In genomic region chr9:92603990-92604389, GRCh38 we compare ENCODE assay signal across 29 cellular contexts.
"Had no signal": no experiment of that assay in that cellular context is flagged by ENCODE, and none has a peak within 500 bp of the region (broad histone marks: within the 10 kb centered on the region; RNA-seq: fewer than 3 reads in every experiment).

No MANE protein-coding gene starts in this region.

- H3K36me3 ChIP-seq: neural progenitor cell, ovary, right lobe of liver, sigmoid colon, thoracic aorta, thyroid gland, tibial nerve, upper lobe of right lung, uterus had no signal

- H2AFZ ChIP-seq: neural progenitor cell, parathyroid adenoma had no signal

- DNase-seq: naive thymus-derived CD4-positive, alpha-beta T cell; natural killer cell; occipital lobe; ovary; posterior cingulate gyrus; psoas muscle; right cardiac atrium; right lobe of liver; sigmoid colon; small intestine; stimulated activated CD4-positive, alpha-beta T cell treated with anti-CD3 and anti-CD28 coated beads, Interleukin-15, amount 100 ng/mL, for 24 hours; stimulated activated CD4-positive, alpha-beta T cell treated with anti-CD3 and anti-CD28 coated beads, Interleukin-2, amount 100 ng/mL, for 24 hours; stimulated activated CD4-positive, alpha-beta T cell treated with anti-CD3 and anti-CD28 coated beads, Interleukin-2, amount 100 ng/mL, for 48 hours; stimulated activated CD4-positive, alpha-beta T cell treated with anti-CD3 and anti-CD28 coated beads, Interleukin-4, amount 100 ng/mL, for 24 hours; stimulated activated naive B cell treated with anti-CD40 and anti-IgM and Interleukin-4, amounts not matched to agents 10 μg/mL and 1 μg/mL and 100 μg/mL, for 72 hours; stimulated activated naive CD4-positive, alpha-beta T cell treated with Interleukin-2 at 50 U/mL for 16 hours; substantia nigra; thyroid gland; trophoblast cell; upper lobe of right lung; uterus had no signal

- H3K79me2 ChIP-seq: parathyroid adenoma had no signal

- H3K9me3 ChIP-seq: ovary, right lobe of liver, sigmoid colon, thoracic aorta, thyroid gland, upper lobe of right lung, uterus had no signal

- FAIRE-seq: small intestine had no signal

- H3K27me3 Mint-ChIP-seq: naive thymus-derived CD4-positive, alpha-beta T cell; progenitor cell of endocrine pancreas; stimulated activated naive B cell treated with anti-CD40 and anti-IgM and Interleukin-4, amounts not matched to agents 10 μg/mL and 1 μg/mL and 100 μg/mL, for 72 hours; stimulated activated naive CD8-positive, alpha-beta T cell treated with anti-CD3 and anti-CD28 coated beads, Interleukin-15, Interleukin-2, amounts not matched to agents 100 ng/mL and 50 ng/mL, for 24 hours had no signal

- H3K4me1 Mint-ChIP-seq: natural killer cell; stimulated activated effector memory CD8-positive, alpha-beta T cell treated with anti-CD3 and anti-CD28 coated beads, Interleukin-12 subunit alpha, Interleukin-12 subunit beta, amount 100 ng/mL, for 72 hours; stimulated activated naive B cell treated with anti-CD40 and anti-IgM and Interleukin-4, amounts not matched to agents 10 μg/mL and 1 μg/mL and 100 μg/mL, for 72 hours had no signal

- H3K9ac ChIP-seq: neural progenitor cell, parathyroid adenoma had no signal

- ATAC-seq: naive thymus-derived CD4-positive, alpha-beta T cell; natural killer cell; psoas muscle; right cardiac atrium; right lobe of liver; stimulated activated effector memory CD8-positive, alpha-beta T cell treated with anti-CD3 and anti-CD28 coated beads, Interleukin-12 subunit alpha, Interleukin-12 subunit beta, amount 100 ng/mL, for 72 hours; stimulated activated naive B cell treated with anti-CD40 and anti-IgM and Interleukin-4, amounts not matched to agents 10 μg/mL and 1 μg/mL and 100 μg/mL, for 72 hours; upper lobe of right lung had no signal

- H3K27ac Mint-ChIP-seq: naive thymus-derived CD4-positive, alpha-beta T cell; natural killer cell; neural progenitor cell; progenitor cell of endocrine pancreas; stimulated activated effector memory CD8-positive, alpha-beta T cell treated with anti-CD3 and anti-CD28 coated beads, Interleukin-12 subunit alpha, Interleukin-12 subunit beta, amount 100 ng/mL, for 72 hours; stimulated activated naive B cell treated with anti-CD40 and anti-IgM and Interleukin-4, amounts not matched to agents 10 μg/mL and 1 μg/mL and 100 μg/mL, for 72 hours; stimulated activated naive CD8-positive, alpha-beta T cell treated with anti-CD3 and anti-CD28 coated beads, Interleukin-15, Interleukin-2, amounts not matched to agents 100 ng/mL and 50 ng/mL, for 24 hours had no signal

- H3K4me2 ChIP-seq: neural progenitor cell had no signal

- H3K4me3 ChIP-seq: neural progenitor cell, ovary, psoas muscle, right lobe of liver, sigmoid colon, thoracic aorta, thyroid gland, tibial nerve, upper lobe of right lung, uterus had no signal

- H3K27me3 ChIP-seq: neural progenitor cell, ovary, right lobe of liver, sigmoid colon, thyroid gland, tibial nerve, upper lobe of right lung, uterus had no signal

- H3K27ac ChIP-seq: neural progenitor cell, ovary, parathyroid adenoma, psoas muscle, right lobe of liver, sigmoid colon, thoracic aorta, thyroid gland, tibial nerve, upper lobe of right lung, uterus had no signal

- H3K4me1 ChIP-seq: psoas muscle, uterus had no signal

- H3K4me3 Mint-ChIP-seq: naive thymus-derived CD4-positive, alpha-beta T cell; natural killer cell; nephron; neural progenitor cell; stimulated activated effector memory CD8-positive, alpha-beta T cell treated with anti-CD3 and anti-CD28 coated beads, Interleukin-12 subunit alpha, Interleukin-12 subunit beta, amount 100 ng/mL, for 72 hours; stimulated activated naive B cell treated with anti-CD40 and anti-IgM and Interleukin-4, amounts not matched to agents 10 μg/mL and 1 μg/mL and 100 μg/mL, for 72 hours; stimulated activated naive CD8-positive, alpha-beta T cell treated with anti-CD3 and anti-CD28 coated beads, Interleukin-15, Interleukin-2, amounts not matched to agents 100 ng/mL and 50 ng/mL, for 24 hours had no signal
